Comparison of ENCODE assay signal across 8 cellular contexts in genomic region chr13:60396783-60397692, GRCh38.
A peak's percentile ranks its signal among the peaks of the same experiment; 100 is the strongest.
DNase-seq lines count a peak whose midpoint lies in the region; ATAC-seq and TF ChIP-seq lines count a peak whose summit lies in the region.

TSS of gene TDRD3 (plus strand) at chr13:60397220. CDS start at chr13:60397365, 145 bp downstream.

- peaks cover 25% of the 10 kb centered on the region for H3K4me1 ChIP-seq in OCI-LY1 (ENCODE audit: insufficient read depth, low read length, severe bottlenecking)

- H2AFZ ChIP-seq in OCI-LY1 (ENCODE audit: low read length), result peak within 1 kb of the TSS; percentile 89; the same call in 1 of the 2 replicates

- no peaks in the 10 kb centered on the region for H3K27me3 ChIP-seq in OCI-LY1 (ENCODE audit: insufficient read depth, low read length)

- H4K20me1 ChIP-seq in OCI-LY1 (ENCODE audit: insufficient read depth, low read length), result no peaks in the 10 kb centered on the region

- no peaks in the 10 kb centered on the region for H3F3A ChIP-seq in OCI-LY1 (ENCODE audit: insufficient read depth, low read length)

- DNase-seq in DMS 273 (lab: John Stamatoyannopoulos, UW; ENCODE audit: unreplicated experiment), result peak; percentile 90
- DNase-seq in HUDEP-2 (lab: John Stamatoyannopoulos, UW; ENCODE audit: unreplicated experiment in 76 of 76), result peak in 75 of 76 experiments; percentile 5 to 88 (median 76)
- peak; percentile 87 for DNase-seq in activated CD8-positive, alpha-beta memory T cell treated with anti-CD3 and anti-CD28 coated beads, Interleukin-2, amount 50 U/mL, for 48 hours
- peak; percentile 54 for DNase-seq in epidermal melanocyte (ENCODE audit: insufficient read length, low spot score)
- peak; percentile 65 for DNase-seq in middle frontal gyrus (ENCODE audit: extremely low spot score, low spot score)
- DNase-seq in stimulated activated CD8-positive, alpha-beta memory T cell treated with anti-CD3 and anti-CD28 coated beads, Interleukin-2, amount 100 ng/mL, for 48 hours (ENCODE audit: low read depth in 2 of 2), result peak; percentile 58 to 65

- peak; percentile 50 for ATAC-seq in GM21390 (IDR thresholded peaks at IDR 0.05; ENCODE audit: unreplicated experiment)

- H3K9me2 ChIP-seq in OCI-LY1 (ENCODE audit: low read depth, low read length), result no peaks in the 10 kb centered on the region

- H3K27ac ChIP-seq in OCI-LY1 (ENCODE audit: low read depth, low read length, poor library complexity, severe bottlenecking), result peak within 1 kb of the TSS; percentile 85

- H3K4me3 ChIP-seq in OCI-LY1 (ENCODE audit: low read depth, low read length, poor library complexity, severe bottlenecking), result peak within 1 kb of the TSS; percentile 74

- peak within 1 kb of the TSS; percentile 90 for H3K4me2 ChIP-seq in OCI-LY1 (ENCODE audit: low read length)

- H3K9ac ChIP-seq in OCI-LY1 (ENCODE audit: low read length), result peak within 1 kb of the TSS; percentile 90

- peak; percentile 87 for TF ChIP-seq CTCF in OCI-LY1 (IDR thresholded peaks at IDR 0.05; ENCODE audit: low read length)

- no peaks in the 10 kb centered on the region for H3K79me2 ChIP-seq in OCI-LY1 (ENCODE audit: insufficient read depth, low read length)

- H3K36me3 ChIP-seq in OCI-LY1 (ENCODE audit: insufficient read depth, low read length), result no peaks in the 10 kb centered on the region

- H3K9me3 ChIP-seq in OCI-LY1 (ENCODE audit: low read length), result no peaks in the 10 kb centered on the region

Comparison
In these comparisons a context has a peak if more than half of its experiments do, and no peak if none do; other contexts are left out.
1. Peak in every context shown above with its lines: DNase-seq, ATAC-seq, H3K4me3 ChIP-seq and H3K27ac ChIP-seq.